ENCODE assay signal across 6 cellular contexts in genomic region chr18:14952444-14953077, GRCh38.
DNase-seq lines count a peak whose midpoint lies in the region; ATAC-seq, FAIRE-seq and TF ChIP-seq lines count a peak whose summit lies in the region.
"Not testable (repeated sequence)": the region's sequence is repeated elsewhere in the genome, so short reads cannot be mapped to it uniquely, and the experiment has no call there.

No MANE protein-coding gene starts in this region.

- in situ Hi-C loops in transverse colon (cut with MboI; ENCODE audit: low pct_ligation_motif_present in 1 of 4, low pct_unique_long_range_greater_than_20kb in 1 of 4, low sequenced_read_pairs in 3 of 4): not testable (repeated sequence)

- H3K9me3 ChIP-seq in transverse colon: not testable (repeated sequence)

- intact Hi-C loops in left colon (cut with DNase I, micrococcal nuclease); transverse colon (cut with DNase I; ENCODE audit: low total_unique reads): not testable (repeated sequence)

- ATAC-seq in left colon: peak; percentile 90

- H3K27me3 ChIP-seq in transverse colon: not testable (repeated sequence)

- 63 to 64% methylated on average over 2 of the region's 2 CpGs for WGBS in transverse colon (ENCODE audit: low coverage in 1 of 2), 2 donors

- H3K27ac ChIP-seq in VCaP: peak overlapping the region; percentile 83
- H3K27ac ChIP-seq in transverse colon: peak overlapping the region; percentile 52 to 66 (median 60)

- H3K4me3 Mint-ChIP-seq in osteocyte (ENCODE audit: unreplicated experiment): not testable (repeated sequence)

- not testable (repeated sequence) for TF ChIP-seq EP300 in transverse colon (IDR thresholded peaks at IDR 0.05; ENCODE audit: low read depth)

- not testable (repeated sequence) for TF ChIP-seq CTCF in VCaP (conservative IDR thresholded peaks at IDR 0.05); osteocyte (IDR thresholded peaks at IDR 0.05); transverse colon (IDR thresholded peaks at IDR 0.05)

- H3K4me1 Mint-ChIP-seq in osteocyte (ENCODE audit: unreplicated experiment): not testable (repeated sequence)

- H3K27me3 Mint-ChIP-seq in osteocyte (ENCODE audit: unreplicated experiment): not testable (repeated sequence)

- peak; percentile 43 for FAIRE-seq in GM12891 (lab: Jason Lieb, UNC)

- TF ChIP-seq POLR2A in GM12891 (IDR thresholded peaks at IDR 0.05; ENCODE audit: low read depth, low read length); transverse colon (IDR thresholded peaks at IDR 0.05): not testable (repeated sequence)

- not testable (repeated sequence) for H3K36me3 Mint-ChIP-seq in osteocyte (ENCODE audit: unreplicated experiment)

- H3K36me3 ChIP-seq in transverse colon: not testable (repeated sequence)

- not testable (repeated sequence) for H3K4me3 ChIP-seq in transverse colon

- DNase-seq in GM12891 (ENCODE audit: insufficient read length, low spot score); left colon; transverse colon: not testable (repeated sequence)
- DNase-seq in osteocyte (ENCODE audit: extremely low spot score, unreplicated experiment) (peak; percentile 5), putamen (ENCODE audit: low spot score) (peak; percentile 43)

- peaks cover 68% of the 10 kb centered on the region for H3K9me3 Mint-ChIP-seq in osteocyte (ENCODE audit: unreplicated experiment)

- H3K27ac Mint-ChIP-seq in osteocyte (ENCODE audit: unreplicated experiment): not testable (repeated sequence)

- peaks cover 0 to 14% (median 6%) of the 10 kb centered on the region in 4 donors for H3K4me1 ChIP-seq in transverse colon
